ENCODE assay signal across 14 cellular contexts in the genomic region with DNA sequence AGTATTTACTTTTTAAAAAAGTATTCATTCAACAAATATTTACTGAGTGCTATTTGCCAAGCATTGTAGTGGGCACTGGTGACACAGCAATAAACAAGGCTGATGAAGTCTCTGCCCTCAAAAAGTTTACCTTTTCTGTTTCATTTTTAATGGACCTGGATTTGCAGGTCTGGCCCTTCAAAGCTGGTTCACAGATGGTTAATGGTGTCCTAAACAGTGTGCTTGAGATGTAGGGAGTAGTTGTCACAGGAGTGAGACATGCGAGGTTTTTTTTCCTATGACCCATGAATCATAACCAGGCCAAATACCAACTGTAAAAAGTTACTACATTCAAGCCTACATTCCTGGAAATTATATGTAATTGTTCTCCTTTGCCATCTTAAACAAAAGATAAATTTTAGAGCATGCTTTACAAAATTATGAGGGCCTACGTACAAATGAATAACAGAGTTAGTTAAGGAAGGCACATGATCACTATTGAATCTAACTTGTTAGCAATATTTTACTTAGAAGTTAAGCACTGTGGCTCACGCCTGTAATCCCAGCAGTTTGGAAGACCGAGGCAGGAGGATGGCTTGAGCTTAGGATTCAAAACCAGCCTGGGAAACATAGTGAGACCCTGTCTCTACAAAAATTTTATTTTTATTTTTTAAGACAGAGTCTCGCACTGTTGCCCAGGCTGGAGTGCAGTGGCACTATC.
A peak's percentile ranks its signal among the peaks of the same experiment; 100 is the strongest.
DNase-seq lines count a peak whose midpoint lies in the region; ATAC-seq and TF ChIP-seq lines count a peak whose summit lies in the region.
"Had no signal": no experiment of that assay in that cellular context is flagged by ENCODE, and none has a peak within 500 bp of the region (broad histone marks: within the 10 kb centered on the region; RNA-seq: fewer than 3 reads in every experiment).

No MANE protein-coding gene starts in this region.

- no peaks in the 10 kb centered on the region for H3K4me1 Mint-ChIP-seq in CD14-positive monocyte
- H3K4me1 Mint-ChIP-seq: WTC11 had no signal

- POLR2A ChIA-PET in PC-3 (lab: Charles Lee; ENCODE audit: unreplicated experiment): no interaction called here

- intact Hi-C loops in PC-3 (cut with micrococcal nuclease): no loop called here
- intact Hi-C loops in CD14-positive monocyte (cut with micrococcal nuclease): no loop called here

- H3F3A ChIP-seq in PC-3 (ENCODE audit: low read length, unreplicated experiment): peaks cover 6% of the 10 kb centered on the region

- in situ Hi-C loops in KBM-7 (cut with MboI; ENCODE audit: low pct_unique_long_range_greater_than_20kb, low sequenced_read_pairs): no loop called here

- H3K27ac Mint-ChIP-seq in CD14-positive monocyte: no peak overlapping the region
- H3K27ac Mint-ChIP-seq: activated T-cell treated with anti-CD3 and anti-CD28 coated beads, Interleukin-2, amount 50 U/mL, for 72 hours; WTC11 had no signal

- H3K9me3 Mint-ChIP-seq in CD14-positive monocyte: peaks cover 0 to 14% (median 4%) of the 10 kb centered on the region in 7 donors

- no peaks in the 10 kb centered on the region for H3K9me3 ChIP-seq in PC-3 (ENCODE audit: low read length)

- BruUV-seq in PC-3 (replicated peaks; lab: Mats Ljungman, UMichigan): no TSS peak

- no peaks in the 10 kb centered on the region for H3K27me3 Mint-ChIP-seq in CD14-positive monocyte (ENCODE audit: low read depth in 3 of 3)

- peaks cover 10 to 13% of the 10 kb centered on the region in 2 donors for H3K36me3 Mint-ChIP-seq in CD14-positive monocyte

- H3K27me3 ChIP-seq in PC-3 (ENCODE audit: low read length): no peaks in the 10 kb centered on the region

- H3K9me2 ChIP-seq in PC-3 (replicated peaks; ENCODE audit: low read length): no peaks in the 10 kb centered on the region

- peaks cover 24% of the 10 kb centered on the region for H3K4me1 ChIP-seq in PC-3 (ENCODE audit: insufficient read depth, low read length)

- DNase-seq in EL: peak; percentile 73
- peak; percentile 73 for DNase-seq in PC-3
- DNase-seq in fibroblast of gingiva (ENCODE audit: low read depth): peak; percentile 71
- peak; percentile 74 for DNase-seq in renal cortical epithelial cell (ENCODE audit: low read depth)
- DNase-seq in NCI-H1105 treated with DMSO at 0.1 percent for 48 hours (lab: John Stamatoyannopoulos, UW): no peak
- no peak for DNase-seq in KBM-7
- DNase-seq in CD14-positive monocyte (ENCODE audit: low spot score): no peak
- DNase-seq in activated T-cell treated with anti-CD3 and anti-CD28 coated beads, Interleukin-2, amount 50 U/mL, for 1 hour: no peak
- DNase-seq: activated T-cell treated with anti-CD3 and anti-CD28 coated beads, Interleukin-2, amount 50 U/mL, for 72 hours; DMS79; hippocampal formation; mucosa of descending colon had no signal

- no peak overlapping the region for H3K4me3 Mint-ChIP-seq in CD14-positive monocyte
- H3K4me3 Mint-ChIP-seq: activated T-cell treated with anti-CD3 and anti-CD28 coated beads, Interleukin-2, amount 50 U/mL, for 72 hours; WTC11 had no signal

- no peaks in the 10 kb centered on the region for H3K79me2 ChIP-seq in PC-3 (ENCODE audit: low read length)

- H2AFZ ChIP-seq in PC-3 (ENCODE audit: low read length): no peak overlapping the region

- TF ChIP-seq CTCF in PC-3 (conservative IDR thresholded peaks at IDR 0.05; ENCODE audit: low read depth, low read length): no peak
- TF ChIP-seq CTCF in CD14-positive monocyte (IDR thresholded peaks at IDR 0.05): no peak

- no peak overlapping the region for H3K9ac ChIP-seq in PC-3 (ENCODE audit: low read length)

- 0 out of 2 replicates have a peak overlapping the region, but pooled peaks have one; percentile 7 for H3K4me3 ChIP-seq in PC-3 (ENCODE audit: low read length)
- H3K4me3 ChIP-seq: mucosa of descending colon had no signal

- H3K27ac ChIP-seq in PC-3 (ENCODE audit: low read length): peak overlapping the region; percentile 55

- H4K20me1 ChIP-seq in PC-3 (ENCODE audit: low read length): no peaks in the 10 kb centered on the region

- peak overlapping the region; percentile 59 for H3K4me2 ChIP-seq in PC-3 (ENCODE audit: low read length)

- peak; percentile 91 for ATAC-seq in PC-3
- ATAC-seq: activated T-cell treated with anti-CD3 and anti-CD28 coated beads, Interleukin-2, amount 50 U/mL, for 72 hours; mucosa of descending colon; Right ventricle myocardium inferior; WTC11 had no signal

- CTCF ChIA-PET in PC-3 (lab: Charles Lee): interaction anchor here (1.2 kb wide), 1 partner anchor 264 kb away, joined by 6 read pairs; no protein-coding TSS in a partner anchor

- H3K36me3 ChIP-seq in PC-3 (ENCODE audit: low read depth, low read length): no peaks in the 10 kb centered on the region

Comparison
In these comparisons a context has a peak if more than half of its experiments do, and no peak if none do; other contexts are left out.
1. DNase-seq: peak in EL (single experiment), PC-3 (single experiment), fibroblast of gingiva (single experiment) and renal cortical epithelial cell (single experiment); none in NCI-H1105 treated with DMSO at 0.1 percent for 48 hours (single experiment), KBM-7 (single experiment), CD14-positive monocyte (single experiment) and activated T-cell treated with anti-CD3 and anti-CD28 coated beads, Interleukin-2, amount 50 U/mL, for 1 hour (single experiment).